Comparison of ENCODE assay signal across 8 cellular contexts in the genomic region with DNA sequence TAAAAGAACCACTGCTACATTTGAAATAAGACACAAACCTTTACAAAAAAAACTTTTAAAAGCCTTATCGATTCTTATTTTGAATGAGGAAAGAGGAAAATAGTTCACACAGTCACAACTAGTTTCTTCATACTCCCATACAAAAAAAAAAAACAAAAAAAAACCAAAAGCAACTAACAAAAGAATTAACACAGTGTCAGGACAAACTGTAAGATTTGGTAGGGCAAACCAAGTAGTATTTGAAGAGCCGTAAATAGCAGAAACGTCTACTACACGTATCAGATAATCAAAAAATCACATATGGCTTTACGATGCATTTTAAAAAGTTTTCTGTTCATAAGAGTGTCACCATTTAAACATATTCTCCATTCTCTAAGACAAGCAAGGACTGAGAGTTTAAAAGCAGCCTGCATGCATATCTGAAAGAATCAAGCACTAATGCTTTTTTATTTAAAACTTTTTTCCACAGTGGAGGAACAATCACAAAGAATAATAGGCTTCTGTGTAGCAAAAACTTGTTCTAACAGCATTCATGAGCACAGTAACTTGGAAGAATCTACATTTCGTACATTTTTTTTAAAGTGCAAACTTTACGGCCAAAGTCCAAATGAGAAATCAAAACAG. TPM values are rescaled to one million over a fixed set of nuclear protein-coding genes. Genes with fewer than 3 reads are reported as not detected.
DNase-seq lines count a peak whose midpoint lies in the region; ATAC-seq and TF ChIP-seq lines count a peak whose summit lies in the region.

No MANE protein-coding gene starts in this region.

- POLR2A ChIA-PET in A673 (lab: Charles Lee; ENCODE audit: low non-redundant PET) = no interaction called here

- peaks cover 53% of the 10 kb centered on the region for H3K4me1 ChIP-seq in A673 (ENCODE audit: insufficient read depth, low read length, poor library complexity, severe bottlenecking)
- peaks cover 36% of the 10 kb centered on the region for H3K4me1 ChIP-seq in muscle layer of colon (ENCODE audit: insufficient read depth, low read length)

- peak overlapping the region; percentile 90 for H3K27ac ChIP-seq in A673 (ENCODE audit: low read depth, low read length, poor library complexity, severe bottlenecking)
- H3K27ac ChIP-seq in cingulate gyrus (ENCODE audit: low read depth, low read length) = peak overlapping the region; percentile 1
- H3K27ac ChIP-seq in muscle layer of colon (ENCODE audit: low read depth, low read length) = peak overlapping the region; percentile 95

- H3K9me3 ChIP-seq in A673 (ENCODE audit: low read depth, low read length, poor library complexity, severe bottlenecking) = no peaks in the 10 kb centered on the region
- no peaks in the 10 kb centered on the region for H3K9me3 ChIP-seq in muscle layer of colon (ENCODE audit: low read length)

- TF ChIP-seq CTCF in A673 (conservative IDR thresholded peaks at IDR 0.05; ENCODE audit: low read depth, low read length) = no peak

- ATAC-seq in GM21367 (IDR thresholded peaks at IDR 0.05; ENCODE audit: unreplicated experiment) = no peak

- H3K36me3 ChIP-seq in A673 (ENCODE audit: insufficient read depth, low read length, poor library complexity, severe bottlenecking) = no peaks in the 10 kb centered on the region
- no peaks in the 10 kb centered on the region for H3K36me3 ChIP-seq in muscle layer of colon (ENCODE audit: insufficient read depth, low read length)

- H3K9ac ChIP-seq in muscle layer of colon (ENCODE audit: low read length) = peak overlapping the region; percentile 85

- no TSS peak for BruUV-seq in A673 (replicated peaks; lab: Mats Ljungman, UMichigan)

- DNase-seq in A673 (ENCODE audit: low spot score) = no peak
- no peak for DNase-seq in Jurkat, Clone E6-1 (ENCODE audit: low read depth, low spot score)
- DNase-seq in central memory CD4-positive, alpha-beta T cell = no peak
- no peak for DNase-seq in RPMI8226
- DNase-seq in stimulated activated CD4-positive, alpha-beta T cell treated with anti-CD3 and anti-CD28 coated beads, Interleukin-12 subunit alpha, Interleukin-12 subunit beta, amount 100 ng/mL, for 4 hours = no peak

- intact Hi-C loops in A673 (cut with micrococcal nuclease; ENCODE audit: unreplicated experiment) = loop anchor here (5.0 kb wide), 1 partner anchor 181 kb away; no protein-coding TSS in a partner anchor

- no peaks in the 10 kb centered on the region for H3K27me3 ChIP-seq in A673 (replicated peaks; ENCODE audit: insufficient read depth, low read depth, low read length, poor library complexity)
- H3K27me3 ChIP-seq in muscle layer of colon (ENCODE audit: control insufficient read depth in 1 of 2, insufficient read depth in 2 of 2, low read length in 2 of 2) = no peaks in the 10 kb centered on the region

- H3K4me3 ChIP-seq in A673 (ENCODE audit: low read depth, low read length, poor library complexity, severe bottlenecking) = peak overlapping the region; percentile 76
- H3K4me3 ChIP-seq in Jurkat, Clone E6-1 (ENCODE audit: low read length) = peak overlapping the region; percentile 85
- peak overlapping the region; percentile 72 to 95 for H3K4me3 ChIP-seq in muscle layer of colon (ENCODE audit: low read depth in 1 of 2, low read length in 2 of 2)

- CTCF ChIA-PET in A673 (lab: Charles Lee) = no interaction called here

RNA-seq across cellular contexts. Expression of a gene that starts 2.2 kb away (rescaled TPM):
- total RNA-seq in A673 (2021) = 168 and 174 TPM in 2 replicates
- polyA plus RNA-seq in Jurkat, Clone E6-1 (2012; ENCODE audit: insufficient read depth, insufficient read length) = 63.1 TPM

Comparison
In these comparisons a context has a peak if more than half of its experiments do, and no peak if none do; other contexts are left out.
1. H3K27ac ChIP-seq: peak in every context shown above with its lines; median percentile 95 in muscle layer of colon; 90 in A673; 1 in cingulate gyrus.